8 cellular contexts compared by ENCODE assay signal in the genomic region with DNA sequence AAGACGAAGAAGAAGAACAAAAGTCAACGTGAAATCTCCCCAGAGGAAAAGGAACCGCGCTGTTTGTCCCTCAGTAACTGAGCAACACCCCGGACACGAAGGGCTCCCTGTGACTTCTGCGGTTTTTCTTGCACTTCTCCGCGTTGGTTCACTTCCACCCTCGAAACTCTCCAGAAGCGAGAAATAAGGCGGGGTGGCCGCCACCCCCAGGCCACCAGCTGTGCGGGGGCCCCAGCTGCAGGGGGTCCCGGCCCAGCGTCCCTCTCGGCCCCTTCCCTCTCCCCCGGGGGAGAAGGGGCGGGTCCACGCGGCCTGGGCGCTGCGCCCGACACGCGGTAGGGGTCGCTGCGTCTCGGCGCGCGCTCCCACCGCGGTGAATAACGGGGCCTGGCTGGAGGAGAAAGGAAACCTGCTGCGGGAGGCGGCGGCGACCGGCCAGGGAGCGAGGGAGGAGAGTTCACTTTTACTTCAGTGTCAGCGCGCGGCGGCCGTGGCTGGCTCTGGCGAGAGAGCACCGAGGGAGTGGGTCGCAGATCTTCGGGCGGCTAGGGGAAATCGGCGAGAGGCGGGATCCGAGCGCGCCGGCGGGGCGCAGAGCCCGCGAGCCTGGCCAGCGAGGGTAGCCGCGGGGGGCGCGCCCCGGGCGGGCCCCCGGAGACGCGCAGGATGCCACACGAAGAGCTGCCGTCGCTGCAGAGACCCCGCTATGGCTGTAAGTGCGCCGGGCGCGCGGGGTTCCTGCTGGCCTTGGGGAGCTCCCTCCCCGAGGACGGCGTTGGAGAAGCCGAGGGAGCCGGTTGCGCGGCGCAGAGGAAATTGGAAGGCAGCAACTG. TPM values are rescaled to one million over a fixed set of nuclear protein-coding genes. Genes with fewer than 3 reads are reported as not detected.
A peak's percentile ranks its signal among the peaks of the same experiment; 100 is the strongest.
DNase-seq lines count a peak whose midpoint lies in the region; ATAC-seq and TF ChIP-seq lines count a peak whose summit lies in the region.

A gene with protein sequence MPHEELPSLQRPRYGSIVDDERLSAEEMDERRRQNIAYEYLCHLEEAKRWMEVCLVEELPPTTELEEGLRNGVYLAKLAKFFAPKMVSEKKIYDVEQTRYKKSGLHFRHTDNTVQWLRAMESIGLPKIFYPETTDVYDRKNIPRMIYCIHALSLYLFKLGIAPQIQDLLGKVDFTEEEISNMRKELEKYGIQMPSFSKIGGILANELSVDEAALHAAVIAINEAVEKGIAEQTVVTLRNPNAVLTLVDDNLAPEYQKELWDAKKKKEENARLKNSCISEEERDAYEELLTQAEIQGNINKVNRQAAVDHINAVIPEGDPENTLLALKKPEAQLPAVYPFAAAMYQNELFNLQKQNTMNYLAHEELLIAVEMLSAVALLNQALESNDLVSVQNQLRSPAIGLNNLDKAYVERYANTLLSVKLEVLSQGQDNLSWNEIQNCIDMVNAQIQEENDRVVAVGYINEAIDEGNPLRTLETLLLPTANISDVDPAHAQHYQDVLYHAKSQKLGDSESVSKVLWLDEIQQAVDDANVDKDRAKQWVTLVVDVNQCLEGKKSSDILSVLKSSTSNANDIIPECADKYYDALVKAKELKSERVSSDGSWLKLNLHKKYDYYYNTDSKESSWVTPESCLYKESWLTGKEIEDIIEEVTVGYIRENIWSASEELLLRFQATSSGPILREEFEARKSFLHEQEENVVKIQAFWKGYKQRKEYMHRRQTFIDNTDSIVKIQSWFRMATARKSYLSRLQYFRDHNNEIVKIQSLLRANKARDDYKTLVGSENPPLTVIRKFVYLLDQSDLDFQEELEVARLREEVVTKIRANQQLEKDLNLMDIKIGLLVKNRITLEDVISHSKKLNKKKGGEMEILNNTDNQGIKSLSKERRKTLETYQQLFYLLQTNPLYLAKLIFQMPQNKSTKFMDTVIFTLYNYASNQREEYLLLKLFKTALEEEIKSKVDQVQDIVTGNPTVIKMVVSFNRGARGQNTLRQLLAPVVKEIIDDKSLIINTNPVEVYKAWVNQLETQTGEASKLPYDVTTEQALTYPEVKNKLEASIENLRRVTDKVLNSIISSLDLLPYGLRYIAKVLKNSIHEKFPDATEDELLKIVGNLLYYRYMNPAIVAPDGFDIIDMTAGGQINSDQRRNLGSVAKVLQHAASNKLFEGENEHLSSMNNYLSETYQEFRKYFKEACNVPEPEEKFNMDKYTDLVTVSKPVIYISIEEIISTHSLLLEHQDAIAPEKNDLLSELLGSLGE (N-terminal part only) (plus strand): TSS at position 406 of the 833 bp plus-strand sequence. CDS start 261 bp downstream, at position 667.

- H3K27ac ChIP-seq in ascending aorta, result peak within 1 kb of the TSS; percentile 34 to 58
- peak within 1 kb of the TSS; percentile 28 to 95 (median 84) for H3K27ac ChIP-seq in skin epidermis

- H3K4me3 ChIP-seq in ascending aorta, result peak within 1 kb of the TSS; percentile 65 to 68
- peak within 1 kb of the TSS; percentile 70 for H3K4me3 ChIP-seq in iPS-11a (ENCODE audit: low read depth, low read length)
- H3K4me3 ChIP-seq in skin epidermis, result peak within 1 kb of the TSS; percentile 34 to 78 (median 58)

- peak; percentile 63 for ATAC-seq in GM21526 (IDR thresholded peaks at IDR 0.05; ENCODE audit: low FRiP score, unreplicated experiment)

- no peaks in the 10 kb centered on the region for H3K9me3 ChIP-seq in ascending aorta

- no peaks in the 10 kb centered on the region for H3K36me3 ChIP-seq in ascending aorta

- H3K27me3 ChIP-seq in ascending aorta, result no peaks in the 10 kb centered on the region

- H3K4me1 ChIP-seq in ascending aorta, result no peaks in the 10 kb centered on the region

- peak; percentile 86 for DNase-seq in Daoy (ENCODE audit: low read depth)
- peak; percentile 87 for DNase-seq in HuH-7 (ENCODE audit: low spot score)
- DNase-seq in ascending aorta (ENCODE audit: low spot score in 2 of 2), result peak; percentile 22 to 78
- DNase-seq in NCI-H146 (lab: John Stamatoyannopoulos, UW), result no peak

- TF ChIP-seq CTCF in ascending aorta (IDR thresholded peaks at IDR 0.05), result peak in 2 of 3 experiments; percentile 37 to 47

- intact Hi-C loops in T-helper 2 cell treated with Interferon-gamma antibody and Interleukin-4, amounts not matched to agents 100 ng/mL and 5 ng/mL, for 36 hours (cut with micrococcal nuclease), result loop anchor here (1.0 to 10.0 kb wide), 13 partner anchors 72 to 1350 kb away; a partner anchor contains a TSS
- intact Hi-C loops in ascending aorta (cut with DNase I), result no loop called here

RNA-seq across cellular contexts. Expression of the gene that starts here (rescaled TPM):
- total RNA-seq in Daoy (2014; rRNA removed; shearing (Covaris generic)), result 5.6 and 6.9 TPM in 2 replicates
- 72.0 and 72.7 TPM in 2 replicates for total RNA-seq in T-helper 2 cell treated with Interferon-gamma antibody and Interleukin-4, amounts not matched to agents 100 ng/mL and 5 ng/mL, for 36 hours
- 19.8 TPM for total RNA-seq in ascending aorta
